Comparison of ENCODE assay signal across 15 cellular contexts in genomic region chr4:61277785-61278184, GRCh38.
A peak's percentile ranks its signal among the peaks of the same experiment; 100 is the strongest.
DNase-seq lines count a peak whose midpoint lies in the region; ATAC-seq, FAIRE-seq and TF ChIP-seq lines count a peak whose summit lies in the region.
"Had no signal": no experiment of that assay in that cellular context is flagged by ENCODE, and none has a peak within 500 bp of the region (broad histone marks: within the 10 kb centered on the region; RNA-seq: fewer than 3 reads in every experiment).

No MANE protein-coding gene starts in this region.

- H3K79me2 ChIP-seq in keratinocyte (ENCODE audit: control insufficient read depth, insufficient read depth, low read length) = no peaks in the 10 kb centered on the region

- dilution Hi-C loops in keratinocyte (cut with MboI; ENCODE audit: extremely low pct_ligation_motif_present, low sequenced_read_pairs) = no loop called here

- no peaks in the 10 kb centered on the region for H3K36me3 ChIP-seq in keratinocyte (ENCODE audit: control insufficient read depth in 2 of 2, extremely low read depth in 1 of 2, insufficient read depth in 2 of 2, low read length in 2 of 2)
- H3K36me3 ChIP-seq in effector memory CD4-positive, alpha-beta T cell (ENCODE audit: control insufficient read depth, insufficient read depth, low read length) = no peaks in the 10 kb centered on the region
- H3K36me3 ChIP-seq: BLaER1 treated with 17β-estradiol and CSF1 and Interleukin-3, amounts not matched to agents 10 nM and 100 nM; HAP-1; right atrium auricular region; SJCRH30 had no signal

- no peaks in the 10 kb centered on the region for H3K4me1 ChIP-seq in keratinocyte (ENCODE audit: control insufficient read depth, extremely low read depth, insufficient read depth, low read length)
- H3K4me1 ChIP-seq in effector memory CD4-positive, alpha-beta T cell (ENCODE audit: control insufficient read depth, insufficient read depth, low read length, poor library complexity, severe bottlenecking) = no peaks in the 10 kb centered on the region
- H3K4me1 ChIP-seq: right atrium auricular region, SJCRH30 had no signal

- H3K27me3 ChIP-seq in keratinocyte (ENCODE audit: control insufficient read depth, extremely low read depth, insufficient read depth, low read length) = no peaks in the 10 kb centered on the region
- no peaks in the 10 kb centered on the region for H3K27me3 ChIP-seq in effector memory CD4-positive, alpha-beta T cell (replicated peaks; ENCODE audit: control insufficient read depth, insufficient read depth, low read length, poor library complexity, severe bottlenecking)
- H3K27me3 ChIP-seq: BLaER1 treated with 17β-estradiol and CSF1 and Interleukin-3, amounts not matched to agents 10 nM and 100 nM; right atrium auricular region; SJCRH30 had no signal

- H3K9me3 ChIP-seq in keratinocyte (ENCODE audit: control insufficient read depth, low read depth, low read length) = no peaks in the 10 kb centered on the region
- H3K9me3 ChIP-seq in effector memory CD4-positive, alpha-beta T cell (ENCODE audit: control insufficient read depth, low read length) = no peaks in the 10 kb centered on the region
- H3K9me3 ChIP-seq: BLaER1 treated with 17β-estradiol and CSF1 and Interleukin-3, amounts not matched to agents 10 nM and 100 nM; HAP-1; right atrium auricular region; SJCRH30 had no signal

- no peaks in the 10 kb centered on the region for H4K20me1 ChIP-seq in keratinocyte (ENCODE audit: control insufficient read depth, extremely low read depth, insufficient read depth, low read length)
- H4K20me1 ChIP-seq: BLaER1 treated with 17β-estradiol and CSF1 and Interleukin-3, amounts not matched to agents 10 nM and 100 nM had no signal

- no peak overlapping the region for H3K27ac ChIP-seq in keratinocyte (ENCODE audit: control insufficient read depth, insufficient read depth, low read length)
- no peak overlapping the region for H3K27ac ChIP-seq in effector memory CD4-positive, alpha-beta T cell (ENCODE audit: insufficient read depth, low read length, poor library complexity, severe bottlenecking)
- H3K27ac ChIP-seq: BLaER1 treated with 17β-estradiol and CSF1 and Interleukin-3, amounts not matched to agents 10 nM and 100 nM; right atrium auricular region; SJCRH30 had no signal

- H3K9me1 ChIP-seq in keratinocyte (ENCODE audit: control insufficient read depth, extremely low read depth, insufficient read depth, low read length) = no peaks in the 10 kb centered on the region

- DNase-seq in HPDE6-E6E7 (ENCODE audit: extremely low spot score) = peak; percentile 12
- DNase-seq in NCI-H146 treated with DMSO at 0.1 percent for 48 hours (lab: John Stamatoyannopoulos, UW; ENCODE audit: unreplicated experiment) = peak; percentile 42
- peak; percentile 80 for DNase-seq in SHP77 treated with DMSO at 0.1 percent for 48 hours (lab: John Stamatoyannopoulos, UW)
- DNase-seq in keratinocyte (ENCODE audit: low read depth, low spot score) = no peak
- no peak for DNase-seq in effector memory CD4-positive, alpha-beta T cell
- DNase-seq: activated CD4-positive, alpha-beta T cell treated with anti-CD3 and anti-CD28 coated beads, Interleukin-2, amount 50 U/mL, for 48 hours; dermis blood vessel endothelial cell; DND-41; naive B cell; SJCRH30 had no signal

- H2AFZ ChIP-seq in keratinocyte (ENCODE audit: control insufficient read depth, low read length) = no peak overlapping the region

- TF ChIP-seq CTCF in keratinocyte (optimal IDR thresholded peaks at IDR 0.05 in 1 of 3, IDR thresholded peaks at IDR 0.05 in 1 of 3, conservative IDR thresholded peaks at IDR 0.05 in 1 of 3; ENCODE audit: extremely low read depth in 1 of 3, insufficient read depth in 2 of 3, low read length in 3 of 3) = no peak

- no peak overlapping the region for H3K4me3 ChIP-seq in keratinocyte (ENCODE audit: control insufficient read depth in 2 of 3, extremely low read depth in 1 of 3, insufficient read depth in 2 of 3, low read depth in 1 of 3, low read length in 3 of 3)
- H3K4me3 ChIP-seq in effector memory CD4-positive, alpha-beta T cell (ENCODE audit: insufficient read depth, low read depth, low read length, poor library complexity, severe bottlenecking) = no peak overlapping the region
- H3K4me3 ChIP-seq: BLaER1 treated with 17β-estradiol and CSF1 and Interleukin-3, amounts not matched to agents 10 nM and 100 nM; HAP-1; right atrium auricular region; SJCRH30 had no signal

- no peak overlapping the region for H3K9ac ChIP-seq in keratinocyte (ENCODE audit: control insufficient read depth, extremely low read depth, insufficient read depth, low read length)
- H3K9ac ChIP-seq: BLaER1 treated with 17β-estradiol and CSF1 and Interleukin-3, amounts not matched to agents 10 nM and 100 nM had no signal

- ATAC-seq in GM18505 (IDR thresholded peaks at IDR 0.05; ENCODE audit: unreplicated experiment) (no peak), HG02970 (IDR thresholded peaks at IDR 0.05; ENCODE audit: low FRiP score, unreplicated experiment) (no peak)

- FAIRE-seq in keratinocyte (lab: Jason Lieb, UNC) = peak; percentile 67

- no peak overlapping the region for H3K4me2 ChIP-seq in keratinocyte (ENCODE audit: control insufficient read depth, extremely low read depth, insufficient read depth, low read depth, low read length)
- H3K4me2 ChIP-seq: BLaER1 treated with 17β-estradiol and CSF1 and Interleukin-3, amounts not matched to agents 10 nM and 100 nM had no signal

- TF ChIP-seq POLR2A in GM18505 (IDR thresholded peaks at IDR 0.05; ENCODE audit: borderline replicate concordance, extremely low read depth, insufficient read depth, insufficient read length) = no peak

Comparison
In these comparisons a context has a peak if more than half of its experiments do, and no peak if none do; other contexts are left out.
1. DNase-seq: peak in HPDE6-E6E7 (single experiment), NCI-H146 treated with DMSO at 0.1 percent for 48 hours (single experiment) and SHP77 treated with DMSO at 0.1 percent for 48 hours (single experiment); none in keratinocyte (single experiment) and effector memory CD4-positive, alpha-beta T cell (0 of 3).